Comparison of ENCODE assay signal across 8 cellular contexts in genomic region chr11:125404811-125405481, GRCh38.
DNase-seq lines count a peak whose midpoint lies in the region; ATAC-seq, FAIRE-seq and TF ChIP-seq lines count a peak whose summit lies in the region.

No MANE protein-coding gene starts in this region.

- H3K9me3 ChIP-seq in endothelial cell of umbilical vein (replicated peaks; ENCODE audit: control insufficient read depth, insufficient read depth, low read length), result no peaks in the 10 kb centered on the region

- H3K4me1 ChIP-seq in endothelial cell of umbilical vein (ENCODE audit: control insufficient read depth, extremely low read depth, insufficient read depth, low read length), result peaks cover 4% of the 10 kb centered on the region

- DNase-seq in NK-92 treated with Interleukin-12 subunit alpha and Interleukin-12 subunit beta, amount 100 ng/mL, for 24 hours (lab: John Stamatoyannopoulos, UW), result peak; percentile 23
- DNase-seq in NK-92 (lab: John Stamatoyannopoulos, UW; ENCODE audit: unreplicated experiment) (no peak), NOMO-1 treated with DMSO at 0.1 percent for 48 hours (lab: John Stamatoyannopoulos, UW; ENCODE audit: unreplicated experiment) (peak; percentile 5), endothelial cell of umbilical vein (ENCODE audit: low read depth, low spot score) (peak; percentile 47), naive B cell (peak; percentile 44)
- DNase-seq in activated CD8-positive, alpha-beta memory T cell treated with anti-CD3 and anti-CD28 coated beads, Interleukin-2, amount 50 U/mL, for 4 hours, result peak; percentile 73
- DNase-seq in stimulated activated effector memory CD8-positive, alpha-beta T cell treated with anti-CD3 and anti-CD28 coated beads, Interleukin-12 subunit alpha, Interleukin-12 subunit beta, amount 100 ng/mL, for 72 hours (ENCODE audit: low spot score in 2 of 2), result peak; percentile 67 to 86

- no peaks in the 10 kb centered on the region for H4K20me1 ChIP-seq in endothelial cell of umbilical vein (replicated peaks; ENCODE audit: control insufficient read depth, extremely low read depth, insufficient read depth, low read length)

- H3K4me1 Mint-ChIP-seq in naive B cell, result peaks cover 4 to 7% (median 6%) of the 10 kb centered on the region in 3 donors
- H3K4me1 Mint-ChIP-seq in stimulated activated effector memory CD8-positive, alpha-beta T cell treated with anti-CD3 and anti-CD28 coated beads, Interleukin-12 subunit alpha, Interleukin-12 subunit beta, amount 100 ng/mL, for 72 hours, result peaks cover 10% of the 10 kb centered on the region

- CTCF ChIA-PET in endothelial cell of umbilical vein (lab: Charles Lee), result interaction anchor here (0.7 to 3.9 kb wide), 25 partner anchors 8 to 438 kb away, joined by 3 to 48 read pairs (median 6); partner anchors contain the start of genes EI24 and PKNOX2

- H3K4me3 ChIP-seq in endothelial cell of umbilical vein (replicated peaks in 1 of 3; ENCODE audit: insufficient read depth in 1 of 3, low read depth in 1 of 3, low read length in 3 of 3), result no peak overlapping the region

- intact Hi-C loops in endothelial cell of umbilical vein (cut with micrococcal nuclease), result loop anchor here (1.0 to 2.0 kb wide), 4 partner anchors 57 to 443 kb away; partner anchors contain the start of gene PKNOX2

- H3K36me3 ChIP-seq in endothelial cell of umbilical vein (ENCODE audit: control insufficient read depth in 2 of 2, extremely low read depth in 1 of 2, insufficient read depth in 2 of 2, low read length in 2 of 2), result no peaks in the 10 kb centered on the region

- FAIRE-seq in endothelial cell of umbilical vein (lab: Jason Lieb, UNC), result peak; percentile 90

- dilution Hi-C loops in endothelial cell of umbilical vein (cut with MboI; ENCODE audit: extremely low pct_ligation_motif_present, low sequenced_read_pairs), result no loop called here

- no peak for TF ChIP-seq POLR2A in endothelial cell of umbilical vein (IDR thresholded peaks at IDR 0.05; ENCODE audit: low read depth, low read length)

- H3K36me3 Mint-ChIP-seq in naive B cell, result no peaks in the 10 kb centered on the region
- H3K36me3 Mint-ChIP-seq in stimulated activated effector memory CD8-positive, alpha-beta T cell treated with anti-CD3 and anti-CD28 coated beads, Interleukin-12 subunit alpha, Interleukin-12 subunit beta, amount 100 ng/mL, for 72 hours, result no peaks in the 10 kb centered on the region

- peaks cover 60 to 86% (median 83%) of the 10 kb centered on the region in 3 donors for H3K27me3 Mint-ChIP-seq in naive B cell

- no peak overlapping the region for H3K4me3 Mint-ChIP-seq in naive B cell
- no peak overlapping the region for H3K4me3 Mint-ChIP-seq in stimulated activated effector memory CD8-positive, alpha-beta T cell treated with anti-CD3 and anti-CD28 coated beads, Interleukin-12 subunit alpha, Interleukin-12 subunit beta, amount 100 ng/mL, for 72 hours

- TF ChIP-seq CTCF in endothelial cell of umbilical vein (IDR thresholded peaks at IDR 0.05; ENCODE audit: extremely low read depth in 1 of 2, insufficient read depth in 1 of 2, low read depth in 1 of 2, low read length in 2 of 2), result peak; percentile 79 to 99

- H3K79me2 ChIP-seq in endothelial cell of umbilical vein (ENCODE audit: control insufficient read depth, insufficient read depth, low read length), result no peaks in the 10 kb centered on the region

- no peak overlapping the region for H3K4me2 ChIP-seq in endothelial cell of umbilical vein (ENCODE audit: insufficient read depth, low read length)

- H3K9me3 Mint-ChIP-seq in naive B cell, result no peaks in the 10 kb centered on the region
- no peaks in the 10 kb centered on the region for H3K9me3 Mint-ChIP-seq in stimulated activated effector memory CD8-positive, alpha-beta T cell treated with anti-CD3 and anti-CD28 coated beads, Interleukin-12 subunit alpha, Interleukin-12 subunit beta, amount 100 ng/mL, for 72 hours

- POLR2A ChIA-PET in endothelial cell of umbilical vein (lab: Charles Lee), result no interaction called here

- no TSS peak for BruUV-seq in endothelial cell of umbilical vein (replicated peaks; lab: Mats Ljungman, UMichigan)

- no peak overlapping the region for H3K27ac ChIP-seq in endothelial cell of umbilical vein (ENCODE audit: insufficient read depth, low read depth, low read length)

- H3K27ac Mint-ChIP-seq in naive B cell, result no peak overlapping the region
- no peak overlapping the region for H3K27ac Mint-ChIP-seq in stimulated activated effector memory CD8-positive, alpha-beta T cell treated with anti-CD3 and anti-CD28 coated beads, Interleukin-12 subunit alpha, Interleukin-12 subunit beta, amount 100 ng/mL, for 72 hours

- H3K9ac ChIP-seq in endothelial cell of umbilical vein (replicated peaks; ENCODE audit: extremely low read depth, insufficient read depth, low read length), result no peak overlapping the region

- H3K27me3 ChIP-seq in endothelial cell of umbilical vein (ENCODE audit: control insufficient read depth in 2 of 2, insufficient read depth in 2 of 2, low read length in 2 of 2), result peaks cover 9 to 12% of the 10 kb centered on the region in 2 experiments

- ATAC-seq in HG03045 (IDR thresholded peaks at IDR 0.05; ENCODE audit: unreplicated experiment) (peak; percentile 78), naive B cell (ENCODE audit: low read depth in 2 of 2) (peak; percentile 75 to 77)
- peak; percentile 81 for ATAC-seq in stimulated activated effector memory CD8-positive, alpha-beta T cell treated with anti-CD3 and anti-CD28 coated beads, Interleukin-12 subunit alpha, Interleukin-12 subunit beta, amount 100 ng/mL, for 72 hours

- no peak overlapping the region for H2AFZ ChIP-seq in endothelial cell of umbilical vein (ENCODE audit: low read depth, low read length)

- H3K9me1 ChIP-seq in endothelial cell of umbilical vein (replicated peaks; ENCODE audit: control insufficient read depth, extremely low read depth, insufficient read depth, low read length), result no peaks in the 10 kb centered on the region

TF ChIP-seq in endothelial cell of umbilical vein, 7 proteins besides CTCF, POLR2A, EP300 and RAD21:
- TF ChIP-seq MYC (IDR thresholded peaks at IDR 0.05; ENCODE audit: low read depth, low read length) (no peak), MAX (IDR thresholded peaks at IDR 0.05; ENCODE audit: insufficient read depth, insufficient read length) (no peak), GATA2 (IDR thresholded peaks at IDR 0.05; ENCODE audit: insufficient read depth, insufficient read length, low read depth, low read length) (no peak)
